In the genomic region with DNA sequence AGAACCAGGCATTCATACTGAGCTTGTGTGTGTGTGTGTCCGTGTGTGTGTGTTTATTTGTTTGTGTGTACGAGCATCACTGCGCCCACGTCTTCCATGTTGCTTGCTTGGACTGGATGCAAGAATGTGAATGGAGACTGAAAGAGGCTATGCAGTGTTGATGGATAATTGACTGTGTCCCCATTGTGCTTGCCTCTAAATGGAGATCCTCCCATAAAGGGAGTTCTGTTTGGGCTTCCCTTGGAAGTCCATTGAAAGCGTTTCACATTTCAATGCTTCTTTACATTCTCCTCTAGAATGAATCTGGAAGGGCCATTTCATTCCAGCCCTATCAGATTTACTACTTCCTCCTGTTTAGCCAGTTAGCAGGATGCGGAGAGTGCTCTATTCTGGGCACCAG, we compare ENCODE assay signal across 24 cellular contexts.
"Had no signal": no experiment of that assay in that cellular context is flagged by ENCODE, and none has a peak within 500 bp of the region (broad histone marks: within the 10 kb centered on the region; RNA-seq: fewer than 3 reads in every experiment).

No MANE protein-coding gene starts in this region.

- H3K4me1 ChIP-seq: left ventricle myocardium inferior, prostate gland, sigmoid colon, spleen, suprapubic skin, tibial artery, upper lobe of right lung had no signal

- H3K4me3 Mint-ChIP-seq: naive thymus-derived CD8-positive, alpha-beta T cell; nephron; neural crest cell; stimulated activated effector memory CD8-positive, alpha-beta T cell treated with anti-CD3 and anti-CD28 coated beads, Interleukin-12 subunit alpha, Interleukin-12 subunit beta, amount 100 ng/mL, for 72 hours; stimulated activated naive CD8-positive, alpha-beta T cell treated with anti-CD3 and anti-CD28 coated beads, Interleukin-15, Interleukin-2, amounts not matched to agents 100 ng/mL and 50 ng/mL, for 24 hours had no signal

- H3K4me2 ChIP-seq: hepatocyte had no signal

- H3K27ac ChIP-seq: hepatocyte, left ventricle myocardium inferior, ovary, prostate gland, sigmoid colon, spleen, suprapubic skin, thoracic aorta, tibial artery, upper lobe of right lung had no signal

- H3K36me3 Mint-ChIP-seq: naive thymus-derived CD8-positive, alpha-beta T cell; stimulated activated effector memory CD8-positive, alpha-beta T cell treated with anti-CD3 and anti-CD28 coated beads, Interleukin-12 subunit alpha, Interleukin-12 subunit beta, amount 100 ng/mL, for 72 hours had no signal

- H3K27ac Mint-ChIP-seq: nephron; stimulated activated effector memory CD8-positive, alpha-beta T cell treated with anti-CD3 and anti-CD28 coated beads, Interleukin-12 subunit alpha, Interleukin-12 subunit beta, amount 100 ng/mL, for 72 hours; stimulated activated naive CD8-positive, alpha-beta T cell treated with anti-CD3 and anti-CD28 coated beads, Interleukin-15, Interleukin-2, amounts not matched to agents 100 ng/mL and 50 ng/mL, for 24 hours had no signal

- H3K9me3 Mint-ChIP-seq: nephron; neural crest cell; stimulated activated effector memory CD8-positive, alpha-beta T cell treated with anti-CD3 and anti-CD28 coated beads, Interleukin-12 subunit alpha, Interleukin-12 subunit beta, amount 100 ng/mL, for 72 hours; stimulated activated naive CD8-positive, alpha-beta T cell treated with anti-CD3 and anti-CD28 coated beads, Interleukin-15, Interleukin-2, amounts not matched to agents 100 ng/mL and 50 ng/mL, for 24 hours had no signal

- H3K4me3 ChIP-seq: hepatocyte, left ventricle myocardium inferior, ovary, prostate gland, sigmoid colon, spleen, suprapubic skin, thoracic aorta, tibial artery, upper lobe of right lung had no signal

- H3K27me3 ChIP-seq: ovary, sigmoid colon, tibial artery had no signal

- DNase-seq: islet precursor cell; left ventricle myocardium inferior; mesenchymal stem cell; naive thymus-derived CD8-positive, alpha-beta T cell; ovary; posterior cingulate gyrus; retina; right cardiac atrium; sigmoid colon; small intestine; spleen; stimulated activated CD4-positive, alpha-beta T cell treated with anti-CD3 and anti-CD28 coated beads, Interleukin-4, amount 100 ng/mL, for 24 hours; stimulated activated naive CD4-positive, alpha-beta T cell; tibial artery; trophoblast cell; upper lobe of right lung had no signal

- H3K9me3 ChIP-seq: ovary, prostate gland, sigmoid colon, spleen, suprapubic skin, thoracic aorta, tibial artery, upper lobe of right lung had no signal

- H3K79me2 ChIP-seq: hepatocyte had no signal

- ATAC-seq: naive thymus-derived CD8-positive, alpha-beta T cell; right cardiac atrium; stimulated activated effector memory CD8-positive, alpha-beta T cell treated with anti-CD3 and anti-CD28 coated beads, Interleukin-12 subunit alpha, Interleukin-12 subunit beta, amount 100 ng/mL, for 72 hours; upper lobe of right lung had no signal

- H3K36me3 ChIP-seq: left ventricle myocardium inferior, ovary, prostate gland, sigmoid colon, spleen, suprapubic skin, thoracic aorta, tibial artery, upper lobe of right lung had no signal

- H2AFZ ChIP-seq: hepatocyte had no signal

- H3K4me1 Mint-ChIP-seq: naive thymus-derived CD8-positive, alpha-beta T cell; nephron; stimulated activated effector memory CD8-positive, alpha-beta T cell treated with anti-CD3 and anti-CD28 coated beads, Interleukin-12 subunit alpha, Interleukin-12 subunit beta, amount 100 ng/mL, for 72 hours had no signal
